In genomic region chr4:147833254-147833653, GRCh38 we compare ENCODE assay signal across 13 cellular contexts.
DNase-seq lines count a peak whose midpoint lies in the region; ATAC-seq and TF ChIP-seq lines count a peak whose summit lies in the region.
"Had no signal": no experiment of that assay in that cellular context is flagged by ENCODE, and none has a peak within 500 bp of the region (broad histone marks: within the 10 kb centered on the region; RNA-seq: fewer than 3 reads in every experiment).

No MANE protein-coding gene starts in this region.

- TF ChIP-seq CTCF in heart left ventricle (IDR thresholded peaks at IDR 0.05) = no peak
- TF ChIP-seq CTCF in transverse colon (IDR thresholded peaks at IDR 0.05) = no peak
- no peak for TF ChIP-seq CTCF in lower leg skin (IDR thresholded peaks at IDR 0.05)

- H2BK5ac ChIP-seq in mesenchymal stem cell (ENCODE audit: low read depth, low read length, poor library complexity, severe bottlenecking) = no peak overlapping the region

- no peak overlapping the region for H2BK15ac ChIP-seq in mesenchymal stem cell (ENCODE audit: low read depth, poor library complexity, severe bottlenecking)

- peak overlapping the region in 7 of 12 donors; percentile 85 to 97 (median 89) for H3K27ac ChIP-seq in heart left ventricle
- H3K27ac ChIP-seq in mesenchymal stem cell (ENCODE audit: low read length, poor library complexity, severe bottlenecking) = no peak overlapping the region
- H3K27ac ChIP-seq in transverse colon = peak overlapping the region; percentile 80 to 89 (median 82)

- no peak overlapping the region for H3K18ac ChIP-seq in mesenchymal stem cell (ENCODE audit: low read depth in 1 of 2, low read length in 2 of 2)

- in situ Hi-C loops in transverse colon (cut with MboI; ENCODE audit: low pct_ligation_motif_present in 1 of 4, low pct_unique_long_range_greater_than_20kb in 1 of 4, low sequenced_read_pairs in 3 of 4) = no loop called here

- H3K79me1 ChIP-seq in mesenchymal stem cell (replicated peaks; ENCODE audit: low read length, poor library complexity, severe bottlenecking) = peaks cover 30% of the 10 kb centered on the region

- WGBS in heart left ventricle, 4 donors = 87 to 96% (median 90%) methylated on average over 2 of the region's 2 CpGs
- WGBS in mesenchymal stem cell = 54% methylated on average over 2 of the region's 2 CpGs
- WGBS in transverse colon (ENCODE audit: low coverage in 1 of 2), 2 donors = 50 to 73% methylated on average over 2 of the region's 2 CpGs
- 81 to 85% methylated on average over 2 of the region's 2 CpGs for WGBS in lower leg skin, 2 donors

- DNase-seq in heart left ventricle = no peak
- no peak for DNase-seq in Right ventricle myocardium superior
- peak; percentile 25 for DNase-seq in dedifferentiated amniotic fluid mesenchymal stem cell (ENCODE audit: extremely low spot score)
- peak; percentile 82 for DNase-seq in mesenchymal stem cell
- DNase-seq in transverse colon = no peak
- DNase-seq in posterior cingulate gyrus = no peak
- DNase-seq in lower leg skin (ENCODE audit: low spot score in 2 of 2) = no peak
- no peak for DNase-seq in cortex of kidney (lab: John Stamatoyannopoulos, UW)
- DNase-seq: activated CD4-positive, alpha-beta T cell treated with anti-CD3 and anti-CD28 coated beads, Interleukin-2, amount 50 U/mL, for 4 hours; DMS153; effector memory CD4-positive, alpha-beta T cell; stimulated activated naive CD4-positive, alpha-beta T cell; T-helper 17 cell had no signal

- H3K4ac ChIP-seq in mesenchymal stem cell (ENCODE audit: low read depth in 1 of 2, low read length in 2 of 2) = no peak overlapping the region

- no peak overlapping the region for H3K14ac ChIP-seq in mesenchymal stem cell (ENCODE audit: low read length in 2 of 2)

- no peak overlapping the region for H3K4me3 ChIP-seq in heart left ventricle
- H3K4me3 ChIP-seq in mesenchymal stem cell (ENCODE audit: insufficient read depth in 1 of 2, low read depth in 1 of 2, low read length in 2 of 2) = no peak overlapping the region
- no peak overlapping the region for H3K4me3 ChIP-seq in transverse colon
- H3K4me3 ChIP-seq in lower leg skin (ENCODE audit: low read depth, poor library complexity, severe bottlenecking) = no peak overlapping the region

- intact Hi-C loops in heart left ventricle (cut with DNase I) (loop anchor here in 4 of 10 donors (5.0 to 10.0 kb wide), 3 partner anchors 58 to 101 kb away; partner anchors contain the start of gene ARHGAP10 (in 2 of the 4)), Right ventricle myocardium superior (cut with DNase I) (no loop called here), transverse colon (cut with DNase I; ENCODE audit: low total_unique reads) (no loop called here), posterior cingulate gyrus (cut with DNase I) (no loop called here), lower leg skin (cut with DNase I; ENCODE audit: low total_unique reads) (no loop called here)

- peaks cover 0 to 73% (median 50%) of the 10 kb centered on the region in 12 donors for H3K4me1 ChIP-seq in heart left ventricle
- H3K4me1 ChIP-seq in mesenchymal stem cell (ENCODE audit: control insufficient read depth, insufficient read depth, low read depth, low read length) = peaks cover 11% of the 10 kb centered on the region
- H3K4me1 ChIP-seq in transverse colon = peaks cover 21 to 41% (median 32%) of the 10 kb centered on the region in 4 donors

- H3K9ac ChIP-seq in mesenchymal stem cell (ENCODE audit: low read length) = no peak overlapping the region

- no peak overlapping the region for H4K91ac ChIP-seq in mesenchymal stem cell (ENCODE audit: low read length)

- no peak overlapping the region for H2BK120ac ChIP-seq in mesenchymal stem cell (ENCODE audit: low read depth, low read length)

- no peak overlapping the region for H3K23ac ChIP-seq in mesenchymal stem cell (ENCODE audit: low read length in 2 of 2)

- no peak for TF ChIP-seq POLR2A in heart left ventricle (IDR thresholded peaks at IDR 0.05)
- no peak for TF ChIP-seq POLR2A in transverse colon (IDR thresholded peaks at IDR 0.05)
- no peak for TF ChIP-seq POLR2A in lower leg skin (IDR thresholded peaks at IDR 0.05)

- no peak overlapping the region for H2AK5ac ChIP-seq in mesenchymal stem cell (ENCODE audit: low read length, severe bottlenecking)

- no peaks in the 10 kb centered on the region for H3K36me3 ChIP-seq in heart left ventricle
- peaks cover 0 to 4% of the 10 kb centered on the region in 2 experiments for H3K36me3 ChIP-seq in mesenchymal stem cell (ENCODE audit: control insufficient read depth in 1 of 2, insufficient read depth in 2 of 2, low read depth in 1 of 2, low read length in 2 of 2)
- no peaks in the 10 kb centered on the region for H3K36me3 ChIP-seq in transverse colon

- no peak overlapping the region for H4K8ac ChIP-seq in mesenchymal stem cell (ENCODE audit: low read length)

- ATAC-seq in heart left ventricle (no peak), Right ventricle myocardium superior (ENCODE audit: poor library complexity) (no peak)
- ATAC-seq: T-helper 17 cell had no signal

- no peak overlapping the region for H3K4me2 ChIP-seq in mesenchymal stem cell (ENCODE audit: low read length, poor library complexity, severe bottlenecking)

- H2AFZ ChIP-seq in mesenchymal stem cell (ENCODE audit: low read depth, low read length) = no peak overlapping the region

- no peak overlapping the region for H2BK12ac ChIP-seq in mesenchymal stem cell (ENCODE audit: low read length in 2 of 2)

- H3K27me3 ChIP-seq in heart left ventricle (no peaks in the 10 kb centered on the region), mesenchymal stem cell (ENCODE audit: control insufficient read depth in 1 of 2, insufficient read depth in 1 of 2, low read length in 2 of 2) (no peaks in the 10 kb centered on the region), transverse colon (no peaks in the 10 kb centered on the region)

- no peaks in the 10 kb centered on the region for H3K9me3 ChIP-seq in heart left ventricle
- peaks cover 6% of the 10 kb centered on the region for H3K9me3 ChIP-seq in mesenchymal stem cell (ENCODE audit: control insufficient read depth, low read length)
- no peaks in the 10 kb centered on the region for H3K9me3 ChIP-seq in transverse colon

- no peak for TF ChIP-seq EP300 in transverse colon (IDR thresholded peaks at IDR 0.05; ENCODE audit: low read depth)

Comparison
In these comparisons a context has a peak if more than half of its experiments do, and no peak if none do; other contexts are left out.
1. DNase-seq: peak in dedifferentiated amniotic fluid mesenchymal stem cell (single experiment) and mesenchymal stem cell (single experiment); none in heart left ventricle (0 of 5), Right ventricle myocardium superior (single experiment), transverse colon (single experiment), posterior cingulate gyrus (0 of 10), lower leg skin (0 of 2) and cortex of kidney (single experiment).